32 cellular contexts compared by ENCODE assay signal in the genomic region with DNA sequence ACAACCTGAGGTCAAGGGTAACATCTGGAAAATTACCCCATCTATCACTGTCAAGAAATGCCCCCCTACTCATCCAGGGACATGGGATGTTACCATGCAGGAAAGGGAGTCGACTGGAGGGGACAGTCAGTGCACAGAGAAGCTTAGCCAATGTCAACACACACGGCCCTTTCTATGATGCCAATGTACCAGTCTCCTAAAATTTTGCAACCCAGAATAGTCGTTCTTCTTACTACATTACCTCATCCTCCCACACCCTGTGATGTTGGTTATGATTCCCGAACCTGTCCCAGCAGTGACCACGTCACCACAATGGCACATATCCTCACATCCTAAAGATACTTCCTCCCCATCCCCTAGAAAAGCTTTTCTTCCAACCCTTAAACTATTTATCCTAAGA.
"Had no signal": no experiment of that assay in that cellular context is flagged by ENCODE, and none has a peak within 500 bp of the region (broad histone marks: within the 10 kb centered on the region; RNA-seq: fewer than 3 reads in every experiment).

No MANE protein-coding gene starts in this region.

- H3K4me3 ChIP-seq: left ventricle myocardium inferior, lung, mucosa of descending colon, pancreas, prostate gland, sigmoid colon, smooth muscle cell, tibial nerve, vagina had no signal

- H3K4me2 ChIP-seq: smooth muscle cell had no signal

- H3K4me1 ChIP-seq: pancreas, prostate gland, sigmoid colon, tibial nerve, vagina had no signal

- H3K9me3 Mint-ChIP-seq: immature natural killer cell; memory B cell; naive thymus-derived CD8-positive, alpha-beta T cell; nephron; neural crest cell; stimulated activated memory B cell treated with anti-CD40 and anti-IgM and Interleukin-4, amounts not matched to agents 10 μg/mL and 1 μg/mL and 100 μg/mL, for 72 hours; stimulated activated naive CD8-positive, alpha-beta T cell treated with anti-CD3 and anti-CD28 coated beads, Interleukin-15, amount 100 ng/mL, for 72 hours; type B pancreatic cell had no signal

- H3K36me3 ChIP-seq: prostate gland had no signal

- H3K27ac Mint-ChIP-seq: immature natural killer cell; memory B cell; naive thymus-derived CD8-positive, alpha-beta T cell; nephron; stimulated activated memory B cell treated with anti-CD40 and anti-IgM and Interleukin-4, amounts not matched to agents 10 μg/mL and 1 μg/mL and 100 μg/mL, for 72 hours; stimulated activated naive CD8-positive, alpha-beta T cell treated with anti-CD3 and anti-CD28 coated beads, Interleukin-15, amount 100 ng/mL, for 72 hours; type B pancreatic cell had no signal

- FAIRE-seq: islet of Langerhans, kidney, pancreas had no signal

- H3K4me3 Mint-ChIP-seq: immature natural killer cell; memory B cell; naive thymus-derived CD8-positive, alpha-beta T cell; nephron; neural crest cell; stimulated activated memory B cell treated with anti-CD40 and anti-IgM and Interleukin-4, amounts not matched to agents 10 μg/mL and 1 μg/mL and 100 μg/mL, for 72 hours; stimulated activated naive CD8-positive, alpha-beta T cell treated with anti-CD3 and anti-CD28 coated beads, Interleukin-15, amount 100 ng/mL, for 72 hours; type B pancreatic cell had no signal

- H3K36me3 Mint-ChIP-seq: stimulated activated memory B cell treated with anti-CD40 and anti-IgM and Interleukin-4, amounts not matched to agents 10 μg/mL and 1 μg/mL and 100 μg/mL, for 72 hours had no signal

- H3K27ac ChIP-seq: left ventricle myocardium inferior, pancreas, prostate gland, sigmoid colon, tibial nerve, vagina had no signal

- DNase-seq: hypothalamus; immature natural killer cell; kidney; left colon; left ventricle myocardium inferior; midbrain; mucosa of descending colon; naive thymus-derived CD8-positive, alpha-beta T cell; nucleus accumbens; pancreas; posterior cingulate gyrus; retina; right cardiac atrium; sigmoid colon; stimulated activated CD4-positive, alpha-beta T cell treated with anti-CD3 and anti-CD28 coated beads, Interleukin-1b, Interleukin-23, amount 100 ng/mL, for 48 hours; stimulated activated CD4-positive, alpha-beta T cell treated with anti-CD3 and anti-CD28 coated beads, Interleukin-2, amount 100 ng/mL, for 48 hours; stimulated activated CD4-positive, alpha-beta T cell treated with anti-CD3 and anti-CD28 coated beads, Interleukin-4, amount 100 ng/mL, for 4 hours; stimulated activated CD8-positive, alpha-beta memory T cell treated with anti-CD3 and anti-CD28 coated beads, Interleukin-4, amount 100 ng/mL, for 48 hours; stimulated activated naive CD4-positive, alpha-beta T cell treated with Interleukin-2 at 50 U/mL for 16 hours; stimulated activated naive CD8-positive, alpha-beta T cell treated with anti-CD3 and anti-CD28 coated beads, Interleukin-15, amount 100 ng/mL, for 72 hours; substantia nigra had no signal

- H3K27me3 Mint-ChIP-seq: naive thymus-derived CD8-positive, alpha-beta T cell; stimulated activated naive CD8-positive, alpha-beta T cell treated with anti-CD3 and anti-CD28 coated beads, Interleukin-15, amount 100 ng/mL, for 72 hours; type B pancreatic cell had no signal

- H3K27me3 ChIP-seq: pancreas, sigmoid colon, tibial nerve, vagina had no signal

- H3K4me1 Mint-ChIP-seq: memory B cell; nephron; stimulated activated memory B cell treated with anti-CD40 and anti-IgM and Interleukin-4, amounts not matched to agents 10 μg/mL and 1 μg/mL and 100 μg/mL, for 72 hours; stimulated activated naive CD8-positive, alpha-beta T cell treated with anti-CD3 and anti-CD28 coated beads, Interleukin-15, amount 100 ng/mL, for 72 hours had no signal

- H3K9me3 ChIP-seq: left ventricle myocardium inferior, mucosa of descending colon, pancreas, prostate gland, sigmoid colon, tibial nerve, vagina had no signal

- ATAC-seq: left colon; mucosa of descending colon; naive thymus-derived CD8-positive, alpha-beta T cell; pancreas; right cardiac atrium; stimulated activated memory B cell treated with anti-CD40 and anti-IgM and Interleukin-4, amounts not matched to agents 10 μg/mL and 1 μg/mL and 100 μg/mL, for 72 hours; stimulated activated naive CD8-positive, alpha-beta T cell treated with anti-CD3 and anti-CD28 coated beads, Interleukin-15, amount 100 ng/mL, for 72 hours had no signal
